ENCODE assay signal across 33 cellular contexts in the genomic region with DNA sequence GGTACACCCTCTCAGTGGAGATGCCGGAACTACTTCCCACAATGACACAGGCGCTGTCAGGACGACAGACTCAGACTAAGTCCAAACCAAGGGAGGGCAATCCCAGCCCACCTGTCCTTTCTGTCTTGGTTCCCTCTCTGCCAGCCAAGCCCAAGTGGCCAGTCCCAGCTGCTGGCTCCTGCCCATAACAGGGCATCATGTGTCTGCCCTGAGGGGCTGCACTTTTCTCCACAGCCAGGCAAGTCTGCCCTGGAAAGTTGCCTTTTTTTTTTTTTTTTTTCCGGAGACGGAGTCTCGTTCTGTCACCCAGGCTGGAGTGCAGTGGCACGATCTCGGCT. TPM values are rescaled to one million over a fixed set of nuclear protein-coding genes. Genes with fewer than 3 reads are reported as not detected.
"Had no signal": no experiment of that assay in that cellular context is flagged by ENCODE, and none has a peak within 500 bp of the region (broad histone marks: within the 10 kb centered on the region; RNA-seq: fewer than 3 reads in every experiment).

No MANE protein-coding gene starts in this region.

- H3K27ac Mint-ChIP-seq: activated CD4-positive, alpha-beta memory T cell treated with anti-CD3 and anti-CD28 coated beads, Interleukin-2, amount 10 ng/mL, durations not matched to agents 7 days and 5 days; activated CD4-positive, alpha-beta T cell treated with anti-CD3 and anti-CD28 coated beads, Interleukin-2, amount 10 ng/mL, durations not matched to agents 7 days and 5 days; activated naive CD4-positive, alpha-beta T cell treated with anti-CD3 and anti-CD28 coated beads for 36 hours; activated naive CD4-positive, alpha-beta T cell treated with anti-CD3 and anti-CD28 coated beads, Interleukin-2, amount 50 U/mL, for 24 hours; activated naive CD8-positive, alpha-beta T cell treated with anti-CD3 and anti-CD28 coated beads for 36 hours; activated naive CD8-positive, alpha-beta T cell treated with anti-CD3 and anti-CD28 coated beads, Interleukin-2, amount 50 U/mL, for 24 hours; activated T-helper 17 cell treated with anti-CD3 and anti-CD28 coated beads, Interleukin-2, amount 50 U/mL, for 72 hours; effector memory CD8-positive, alpha-beta T cell; T-helper 17 cell; T-helper 2 cell treated with Interferon-gamma antibody and Interleukin-4, amounts not matched to agents 5 μg/mL and 100 μg/mL, for 36 hours; WTC11 had no signal

- H3K4me1 Mint-ChIP-seq: WTC11 had no signal

- H3K36me3 Mint-ChIP-seq: activated naive CD4-positive, alpha-beta T cell treated with anti-CD3 and anti-CD28 coated beads, Interleukin-2, amount 50 U/mL, for 24 hours; activated naive CD8-positive, alpha-beta T cell treated with anti-CD3 and anti-CD28 coated beads for 36 hours; WTC11 had no signal

- H3K4me3 Mint-ChIP-seq: activated CD4-positive, alpha-beta memory T cell treated with anti-CD3 and anti-CD28 coated beads, Interleukin-2, amount 10 ng/mL, durations not matched to agents 7 days and 5 days; activated CD4-positive, alpha-beta T cell treated with anti-CD3 and anti-CD28 coated beads, Interleukin-2, amount 10 ng/mL, durations not matched to agents 7 days and 5 days; activated naive CD4-positive, alpha-beta T cell treated with anti-CD3 and anti-CD28 coated beads for 36 hours; activated naive CD4-positive, alpha-beta T cell treated with anti-CD3 and anti-CD28 coated beads, Interleukin-2, amount 50 U/mL, for 24 hours; activated naive CD8-positive, alpha-beta T cell treated with anti-CD3 and anti-CD28 coated beads for 36 hours; activated naive CD8-positive, alpha-beta T cell treated with anti-CD3 and anti-CD28 coated beads, Interleukin-2, amount 50 U/mL, for 24 hours; activated T-cell treated with anti-CD3 and anti-CD28 coated beads, Interleukin-2, amount 50 U/mL, for 4 hours; activated T-helper 17 cell treated with anti-CD3 and anti-CD28 coated beads, Interleukin-2, amount 50 U/mL, for 72 hours; effector memory CD8-positive, alpha-beta T cell; T-helper 17 cell; T-helper 2 cell treated with Interferon-gamma antibody and Interleukin-4, amounts not matched to agents 5 μg/mL and 100 μg/mL, for 36 hours; WTC11 had no signal

- H3K9me3 Mint-ChIP-seq: activated CD4-positive, alpha-beta memory T cell treated with anti-CD3 and anti-CD28 coated beads, Interleukin-2, amount 10 ng/mL, durations not matched to agents 7 days and 5 days; activated CD4-positive, alpha-beta T cell treated with anti-CD3 and anti-CD28 coated beads, Interleukin-2, amount 10 ng/mL, durations not matched to agents 7 days and 5 days; activated naive CD4-positive, alpha-beta T cell treated with anti-CD3 and anti-CD28 coated beads for 36 hours; activated naive CD4-positive, alpha-beta T cell treated with anti-CD3 and anti-CD28 coated beads, Interleukin-2, amount 50 U/mL, for 24 hours; activated naive CD8-positive, alpha-beta T cell treated with anti-CD3 and anti-CD28 coated beads for 36 hours; activated naive CD8-positive, alpha-beta T cell treated with anti-CD3 and anti-CD28 coated beads, Interleukin-2, amount 50 U/mL, for 24 hours; activated T-cell treated with anti-CD3 and anti-CD28 coated beads, Interleukin-2, amount 50 U/mL, for 4 hours; activated T-helper 17 cell treated with anti-CD3 and anti-CD28 coated beads, Interleukin-2, amount 50 U/mL, for 72 hours; effector memory CD8-positive, alpha-beta T cell; T-helper 2 cell treated with Interferon-gamma antibody and Interleukin-4, amounts not matched to agents 5 μg/mL and 100 μg/mL, for 36 hours; WTC11 had no signal

- H3K27me3 Mint-ChIP-seq: activated CD4-positive, alpha-beta T cell treated with anti-CD3 and anti-CD28 coated beads, Interleukin-2, amount 10 ng/mL, durations not matched to agents 7 days and 5 days; activated naive CD4-positive, alpha-beta T cell treated with anti-CD3 and anti-CD28 coated beads, Interleukin-2, amount 50 U/mL, for 24 hours; activated naive CD8-positive, alpha-beta T cell treated with anti-CD3 and anti-CD28 coated beads for 36 hours; effector memory CD8-positive, alpha-beta T cell had no signal

- FAIRE-seq: colon had no signal

- H3K27ac ChIP-seq: adrenal gland, body of pancreas, esophagus muscularis mucosa, foreskin keratinocyte, gastrocnemius medialis had no signal

- H3K27me3 ChIP-seq: adrenal gland, body of pancreas, esophagus muscularis mucosa, gastrocnemius medialis had no signal

- H3K36me3 ChIP-seq: adrenal gland, esophagus muscularis mucosa, gastrocnemius medialis had no signal

- ATAC-seq: activated naive CD8-positive, alpha-beta T cell treated with anti-CD3 and anti-CD28 coated beads, Interleukin-2, amount 50 U/mL, for 24 hours; activated T-cell treated with anti-CD3 and anti-CD28 coated beads, Interleukin-2, amount 50 U/mL, for 4 hours; activated T-helper 17 cell treated with anti-CD3 and anti-CD28 coated beads, Interleukin-2, amount 50 U/mL, for 72 hours; body of pancreas; effector memory CD8-positive, alpha-beta T cell; foreskin keratinocyte; gastrocnemius medialis; T-helper 17 cell; WTC11 had no signal

- DNase-seq: activated CD4-positive, alpha-beta memory T cell treated with anti-CD3 and anti-CD28 coated beads, Interleukin-2, amount 10 ng/mL, durations not matched to agents 7 days and 5 days; activated CD4-positive, alpha-beta T cell treated with anti-CD3 and anti-CD28 coated beads for 1 hour; activated CD4-positive, alpha-beta T cell treated with anti-CD3 and anti-CD28 coated beads for 4 hours; activated CD4-positive, alpha-beta T cell treated with anti-CD3 and anti-CD28 coated beads, Interleukin-2, amount 10 ng/mL, durations not matched to agents 7 days and 5 days; activated CD4-positive, alpha-beta T cell treated with anti-CD3 and anti-CD28 coated beads, Interleukin-2, amount 50 U/mL, for 4 hours; activated effector memory CD4-positive, alpha-beta T cell treated with Interleukin-2 at 50 U/mL for 16 hours; activated naive CD4-positive, alpha-beta T cell treated with anti-CD3 and anti-CD28 coated beads for 36 hours; activated naive CD8-positive, alpha-beta T cell treated with anti-CD3 and anti-CD28 coated beads for 36 hours; activated naive CD8-positive, alpha-beta T cell treated with anti-CD3 and anti-CD28 coated beads, Interleukin-2, amount 50 U/mL, for 24 hours; activated T-cell treated with anti-CD3 and anti-CD28 coated beads, Interleukin-2, amount 50 U/mL, for 4 hours; amygdala; aorta; body of pancreas; caudate nucleus; cortex of kidney; dermis blood vessel endothelial cell; effector CD4-positive, alpha-beta T cell; effector memory CD8-positive, alpha-beta T cell; erythroblast; foreskin keratinocyte; gastrocnemius medialis; glutamatergic neuron; T-helper 1 cell; T-helper 17 cell; T1000 had no signal

- H3K4me3 ChIP-seq: adrenal gland, body of pancreas, esophagus muscularis mucosa, gastrocnemius medialis had no signal

- H3K4me1 ChIP-seq: adrenal gland, body of pancreas had no signal

- H3K9me3 ChIP-seq: adrenal gland, body of pancreas, esophagus muscularis mucosa, gastrocnemius medialis had no signal

RNA-seq across cellular contexts. Expression of a gene that starts 20.0 kb away (rescaled TPM):
- total RNA-seq: chondrocyte, dermis blood vessel endothelial cell, foreskin keratinocyte had no signal
- polyA plus RNA-seq: foreskin keratinocyte had no signal
